Comparison of ENCODE assay signal across 8 cellular contexts in the genomic region with DNA sequence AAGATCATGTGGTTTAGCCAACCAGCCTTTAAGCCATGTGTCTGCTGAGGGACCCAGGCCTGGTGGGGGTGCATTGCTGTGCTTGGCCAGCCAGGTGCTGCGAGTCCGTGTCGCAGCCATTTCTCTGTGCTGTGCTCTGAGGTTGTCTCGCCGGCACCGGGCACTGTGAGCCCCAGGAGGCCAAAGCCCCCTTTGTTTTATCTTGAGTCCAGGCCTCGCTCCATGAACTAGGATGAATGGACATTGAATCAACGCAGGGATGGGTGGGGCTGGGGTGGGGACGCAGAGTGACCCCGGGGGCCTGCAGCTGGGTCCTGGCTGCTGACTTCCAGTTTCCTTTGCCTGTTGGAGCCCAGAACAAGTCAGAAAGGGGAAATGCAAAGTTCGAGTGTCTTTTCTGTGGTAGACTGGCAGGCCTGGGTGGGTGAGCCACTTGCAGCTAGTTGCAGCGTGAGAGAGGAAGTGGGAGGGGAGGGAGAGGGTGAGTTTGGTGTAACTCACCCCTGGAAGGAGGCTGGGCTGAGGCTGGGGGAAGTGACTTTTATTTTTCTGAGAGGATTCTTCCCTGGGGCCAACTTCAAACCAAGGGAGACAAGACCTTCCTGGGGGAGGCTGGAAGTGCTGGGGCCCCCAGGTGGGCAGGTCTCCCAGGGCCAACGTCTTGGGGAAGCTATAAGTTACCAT.
DNase-seq lines count a peak whose midpoint lies in the region; ATAC-seq and TF ChIP-seq lines count a peak whose summit lies in the region.

No MANE protein-coding gene starts in this region.

- H3K27ac ChIP-seq in CD4-positive, alpha-beta T cell (ENCODE audit: low read depth, low read length), result peak overlapping the region; percentile 74
- H3K27ac ChIP-seq in Karpas-422 (ENCODE audit: low read length), result peak overlapping the region; percentile 97
- peak overlapping the region; percentile 84 for H3K27ac ChIP-seq in epithelial cell of prostate
- peak overlapping the region; percentile 36 to 52 for H3K27ac ChIP-seq in uterus

- no peaks in the 10 kb centered on the region for H3K27me3 Mint-ChIP-seq in CD4-positive, alpha-beta T cell
- H3K27me3 Mint-ChIP-seq in nephron progenitor cell (ENCODE audit: low read depth, poor library complexity), result peaks cover 5% of the 10 kb centered on the region

- POLR2A ChIA-PET in CD4-positive, alpha-beta T cell (lab: Charles Lee), result interaction anchor here (0.6 to 11.9 kb wide), 21 partner anchors 8 to 665 kb away, joined by 3 to 681 read pairs (median 4); partner anchors contain the start of genes TMC8 and TNRC6C

- H3K4me2 ChIP-seq in Karpas-422 (ENCODE audit: low read depth, low read length, poor library complexity, severe bottlenecking), result peak overlapping the region; percentile 59

- H3K4me3 Mint-ChIP-seq in CD4-positive, alpha-beta T cell, result peak overlapping the region; percentile 85
- H3K4me3 Mint-ChIP-seq in nephron progenitor cell, result peak overlapping the region; percentile 74

- intact Hi-C loops in CD4-positive, alpha-beta T cell (cut with DNase I, micrococcal nuclease), result loop anchor here in 1 of 2 experiments (1.0 kb wide), 1 partner anchor 8 kb away; no protein-coding TSS in a partner anchor
- intact Hi-C loops in uterus (cut with DNase I; ENCODE audit: low total_unique reads), result no loop called here

- no peak overlapping the region for H2AFZ ChIP-seq in Karpas-422 (ENCODE audit: low read length)

- H3K27me3 ChIP-seq in CD4-positive, alpha-beta T cell (ENCODE audit: control insufficient read depth, insufficient read depth, low read length), result no peaks in the 10 kb centered on the region
- H3K27me3 ChIP-seq in Karpas-422 (ENCODE audit: low read length) (no peaks in the 10 kb centered on the region), uterus (no peaks in the 10 kb centered on the region)

- no peaks in the 10 kb centered on the region for H3K9me3 ChIP-seq in CD4-positive, alpha-beta T cell (ENCODE audit: control insufficient read depth, low read length)
- H3K9me3 ChIP-seq in Karpas-422 (ENCODE audit: low read length) (no peaks in the 10 kb centered on the region), uterus (no peaks in the 10 kb centered on the region)

- H3K36me3 ChIP-seq in Karpas-422 (ENCODE audit: insufficient read depth, low read length) (peaks cover 12% of the 10 kb centered on the region; the same call in 1 of the 2 replicates), uterus (no peaks in the 10 kb centered on the region)

- no peak for TF ChIP-seq POLR2A in uterus (IDR thresholded peaks at IDR 0.05)

- no peak for TF ChIP-seq CTCF in CD4-positive, alpha-beta T cell (IDR thresholded peaks at IDR 0.05)
- no peak for TF ChIP-seq CTCF in nephron progenitor cell (IDR thresholded peaks at IDR 0.05)
- TF ChIP-seq CTCF in uterus (IDR thresholded peaks at IDR 0.05), result no peak

- ATAC-seq in CD4-positive, alpha-beta T cell (ENCODE audit: poor library complexity), result peak; percentile 93
- ATAC-seq in GM21447 (IDR thresholded peaks at IDR 0.05; ENCODE audit: unreplicated experiment), result peak; percentile 53

- H4K20me1 ChIP-seq in Karpas-422 (ENCODE audit: insufficient read depth, low read depth, low read length), result peaks cover 4% of the 10 kb centered on the region; the same call in 1 of the 2 replicates

- H3K79me2 ChIP-seq in Karpas-422 (ENCODE audit: low read length), result peaks cover 86% of the 10 kb centered on the region

- peaks cover 81% of the 10 kb centered on the region for H3K4me1 ChIP-seq in Karpas-422 (ENCODE audit: low read length)
- peaks cover 0 to 2% of the 10 kb centered on the region in 2 donors for H3K4me1 ChIP-seq in uterus

- CTCF ChIA-PET in CD4-positive, alpha-beta T cell (lab: Charles Lee), result interaction anchor here (0.9 to 2.8 kb wide), 3 partner anchors 12 to 65 kb away, joined by 3 to 10 read pairs (median 3); no protein-coding TSS in a partner anchor

- H3K4me1 Mint-ChIP-seq in CD4-positive, alpha-beta T cell (ENCODE audit: low read depth), result peaks cover 84% of the 10 kb centered on the region
- peaks cover 84% of the 10 kb centered on the region for H3K4me1 Mint-ChIP-seq in nephron progenitor cell

- no peaks in the 10 kb centered on the region for H3K9me2 ChIP-seq in Karpas-422 (replicated peaks; ENCODE audit: insufficient read depth, low read length)

- H3K4me3 ChIP-seq in Karpas-422 (ENCODE audit: low read length), result peak overlapping the region; percentile 38; the same call in 1 of the 2 replicates
- H3K4me3 ChIP-seq in uterus, result no peak overlapping the region

- H3K27ac Mint-ChIP-seq in CD4-positive, alpha-beta T cell, result peak overlapping the region; percentile 96
- H3K27ac Mint-ChIP-seq in nephron progenitor cell, result peak overlapping the region; percentile 96

- H3K9ac ChIP-seq in Karpas-422 (ENCODE audit: low read length), result peak overlapping the region; percentile 68

- H3K36me3 Mint-ChIP-seq in CD4-positive, alpha-beta T cell (ENCODE audit: low read depth), result peaks cover 71% of the 10 kb centered on the region
- H3K36me3 Mint-ChIP-seq in nephron progenitor cell (ENCODE audit: low read depth), result peaks cover 36% of the 10 kb centered on the region

- no peaks in the 10 kb centered on the region for H3K9me3 Mint-ChIP-seq in CD4-positive, alpha-beta T cell
- peaks cover 3% of the 10 kb centered on the region for H3K9me3 Mint-ChIP-seq in nephron progenitor cell

- peak; percentile 63 to 85 (median 76) for DNase-seq in CD4-positive, alpha-beta T cell
- DNase-seq in Karpas-422 (peak; percentile 95), epithelial cell of prostate (ENCODE audit: low read depth, low spot score) (no peak), nephron progenitor cell (no peak), uterus (no peak), NCI-H1436 treated with DMSO at 0.1 percent for 48 hours (lab: John Stamatoyannopoulos, UW) (no peak)
- DNase-seq in activated CD4-positive, alpha-beta T cell treated with anti-CD3 and anti-CD28 coated beads, Interleukin-2, amount 50 U/mL, for 4 hours, result peak; percentile 77 to 78

Comparison
In these comparisons a context has a peak if more than half of its experiments do, and no peak if none do; other contexts are left out.
1. DNase-seq: peak in CD4-positive, alpha-beta T cell (10 of 10), Karpas-422 (single experiment) and activated CD4-positive, alpha-beta T cell treated with anti-CD3 and anti-CD28 coated beads, Interleukin-2, amount 50 U/mL, for 4 hours (2 of 2); none in epithelial cell of prostate (single experiment), nephron progenitor cell (single experiment), uterus (0 of 2) and NCI-H1436 treated with DMSO at 0.1 percent for 48 hours (single experiment).
2. H3K27ac ChIP-seq: peak in every context shown above with its lines; median percentile 97 in Karpas-422; 84 in epithelial cell of prostate; 74 in CD4-positive, alpha-beta T cell; 44 in uterus.